6 cellular contexts compared by ENCODE assay signal in the genomic region with DNA sequence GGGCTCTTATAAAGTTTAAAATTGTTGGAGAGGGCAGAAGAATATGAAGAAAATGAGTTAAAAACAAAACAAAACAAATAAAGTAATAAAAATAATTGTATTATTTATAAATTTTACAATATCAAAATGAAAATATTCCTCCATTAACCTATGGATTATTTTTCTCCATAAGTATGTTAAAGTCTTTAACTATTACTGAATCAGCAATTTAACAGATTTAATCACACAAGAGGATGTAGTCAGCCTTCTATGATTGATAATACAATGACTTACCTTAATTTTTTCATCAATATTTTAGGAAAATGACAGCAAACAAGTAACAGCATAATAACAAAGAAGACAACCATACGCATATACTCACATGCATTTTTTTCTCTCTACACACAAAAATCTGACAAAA.
"Had no signal": no experiment of that assay in that cellular context is flagged by ENCODE, and none has a peak within 500 bp of the region (broad histone marks: within the 10 kb centered on the region; RNA-seq: fewer than 3 reads in every experiment).

No MANE protein-coding gene starts in this region.

- DNase-seq: H9, HCEC 1CT had no signal

- FAIRE-seq: H1, H54, HTR-8/SVneo had no signal

- H3K4me2 ChIP-seq: GM23338 had no signal

- ATAC-seq: GM23338 had no signal

- H3K4me3 ChIP-seq: GM23338 had no signal

- H2AFZ ChIP-seq: GM23338 had no signal
